In genomic region chr6:144095134-144096002, GRCh38 we compare ENCODE assay signal across 8 cellular contexts. TPM values are rescaled to one million over a fixed set of nuclear protein-coding genes. Genes with fewer than 3 reads are reported as not detected.
DNase-seq lines count a peak whose midpoint lies in the region; ATAC-seq and TF ChIP-seq lines count a peak whose summit lies in the region.

Gene SF3B5 (minus strand): TSS chr6:144095573. CDS start chr6:144095497, 76 bp downstream.

- H2AFZ ChIP-seq in SK-N-SH (ENCODE audit: low read depth) = peak within 1 kb of the TSS; percentile 99

- TF ChIP-seq POLR2A in gastroesophageal sphincter (IDR thresholded peaks at IDR 0.05) = peak; percentile 70 to 78

- peak; percentile 91 for ATAC-seq in HG02571 (IDR thresholded peaks at IDR 0.05; ENCODE audit: unreplicated experiment)
- peak; percentile 100 for ATAC-seq in gastroesophageal sphincter

- H3K27me3 ChIP-seq in SK-N-SH (ENCODE audit: insufficient read depth) (no peaks in the 10 kb centered on the region), gastroesophageal sphincter (no peaks in the 10 kb centered on the region), neutrophil (no peaks in the 10 kb centered on the region)

- no peak for TF ChIP-seq RAD21 in SK-N-SH (IDR thresholded peaks at IDR 0.05; ENCODE audit: low read length)

- peaks cover 28% of the 10 kb centered on the region for H3K79me2 ChIP-seq in SK-N-SH (ENCODE audit: insufficient read depth)

- peak within 1 kb of the TSS; percentile 91 for H3K4me2 ChIP-seq in SK-N-SH

- TF ChIP-seq EP300 in SK-N-SH (IDR thresholded peaks at IDR 0.05; ENCODE audit: borderline replicate concordance in 1 of 2, low read depth in 1 of 2, low read length in 1 of 2) (no peak), gastroesophageal sphincter (IDR thresholded peaks at IDR 0.05) (no peak)

- H3K36me3 ChIP-seq in SK-N-SH (replicated peaks in 1 of 2; ENCODE audit: control insufficient read depth in 1 of 2, insufficient read depth in 2 of 2, low read length in 1 of 2) (peaks cover 3 to 8% of the 10 kb centered on the region in 2 experiments), gastroesophageal sphincter (no peaks in the 10 kb centered on the region), neutrophil (no peaks in the 10 kb centered on the region)

- H3K4me1 ChIP-seq in SK-N-SH (ENCODE audit: control insufficient read depth in 1 of 2, insufficient read depth in 2 of 2, low read depth in 1 of 2, low read length in 1 of 2) (peaks cover 0 to 16% of the 10 kb centered on the region in 2 experiments; a peak in 2 of 4 replicates), gastroesophageal sphincter (peaks cover 4 to 29% (median 12%) of the 10 kb centered on the region in 3 donors), neutrophil (ENCODE audit: control insufficient read depth in 1 of 2, insufficient read depth in 1 of 2, low read depth in 1 of 2, low read length in 1 of 2) (peaks cover 20 to 21% of the 10 kb centered on the region in 2 experiments)

- WGBS in SK-N-SH (ENCODE audit: low lambda C conversion rate) = 0% methylated on average over 14 of the region's 60 CpGs
- WGBS in gastroesophageal sphincter (ENCODE audit: low coverage in 1 of 2), 2 donors = 0% methylated on average over 16 to 19 of the region's 60 CpGs

- peak; percentile 100 for DNase-seq in GM04504 (ENCODE audit: low read depth)
- peak; percentile 99 for DNase-seq in NCI-H1048 (lab: John Stamatoyannopoulos, UW)
- peak; percentile 90 for DNase-seq in SK-N-SH
- peak; percentile 97 for DNase-seq in activated naive CD4-positive, alpha-beta T cell treated with anti-CD3 and anti-CD28 coated beads, Interleukin-2, amount 50 U/mL, for 16 hours
- peak; percentile 67 to 99 (median 97) for DNase-seq in substantia nigra (lab: John Stamatoyannopoulos, UW)

- H3K4me3 ChIP-seq in SK-N-SH (ENCODE audit: low read depth in 2 of 2, low read length in 1 of 2) = peak within 1 kb of the TSS; percentile 91 to 100
- H3K4me3 ChIP-seq in gastroesophageal sphincter = peak within 1 kb of the TSS; percentile 71 to 72
- peak within 1 kb of the TSS; percentile 85 to 90 for H3K4me3 ChIP-seq in neutrophil (ENCODE audit: low read depth in 1 of 2, low read length in 1 of 2)

- no peaks in the 10 kb centered on the region for H4K20me1 ChIP-seq in SK-N-SH (ENCODE audit: insufficient read depth)

- H3K27ac ChIP-seq in SK-N-SH (ENCODE audit: low read depth in 2 of 2, low read length in 1 of 2) (peak within 1 kb of the TSS; percentile 78 to 80; a peak in 3 of 4 replicates), gastroesophageal sphincter (peak within 1 kb of the TSS; percentile 53 to 92 (median 89)), neutrophil (peak within 1 kb of the TSS; percentile 91), substantia nigra (ENCODE audit: low read depth, low read length, poor library complexity, severe bottlenecking) (peak within 1 kb of the TSS; percentile 81)

- no peaks in the 10 kb centered on the region for H3F3A ChIP-seq in SK-N-SH (replicated peaks; ENCODE audit: insufficient read depth)

- no peaks in the 10 kb centered on the region for H3K9me2 ChIP-seq in SK-N-SH

- peak within 1 kb of the TSS; percentile 85 for H3K9ac ChIP-seq in SK-N-SH

- POLR2A ChIA-PET in SK-N-SH (lab: Yijun Ruan, JAX) = interaction anchor here (0.7 kb wide), 1 partner anchor 121 kb away, joined by 3 read pairs; no protein-coding TSS in a partner anchor

- CTCF ChIA-PET in SK-N-SH (lab: Yijun Ruan, JAX) = interaction anchor here (0.9 to 1.0 kb wide), 2 partner anchors 10 to 520 kb away, joined by 3 read pairs; no protein-coding TSS in a partner anchor

- no peak for TF ChIP-seq CTCF in SK-N-SH (IDR thresholded peaks at IDR 0.05)
- TF ChIP-seq CTCF in gastroesophageal sphincter (IDR thresholded peaks at IDR 0.05) = peak in 1 of 4 experiments; percentile 6
- TF ChIP-seq CTCF in neutrophil (IDR thresholded peaks at IDR 0.05) = peak; percentile 46

- H3K9me3 ChIP-seq in SK-N-SH = no peaks in the 10 kb centered on the region
- H3K9me3 ChIP-seq in gastroesophageal sphincter = no peaks in the 10 kb centered on the region
- no peaks in the 10 kb centered on the region for H3K9me3 ChIP-seq in neutrophil

TF ChIP-seq in SK-N-SH, 30 proteins besides CTCF, POLR2A, EP300 and RAD21 (continues in another document):
- TF ChIP-seq ZBTB33 (IDR thresholded peaks at IDR 0.05; ENCODE audit: borderline replicate concordance, low read depth) = no peak
- TF ChIP-seq USF1 (IDR thresholded peaks at IDR 0.05; ENCODE audit: borderline replicate concordance, low read depth) = no peak
- peak; percentile 91 for TF ChIP-seq POLR2AphosphoS5 (IDR thresholded peaks at IDR 0.05; ENCODE audit: low read depth, low read length)
- TF ChIP-seq YY1 (IDR thresholded peaks at IDR 0.05; ENCODE audit: low read depth) = no peak; the same call in 1 of the 2 replicates
- peak; percentile 60; the same call in 1 of the 2 replicates for TF ChIP-seq MAX (IDR thresholded peaks at IDR 0.05; ENCODE audit: low read depth)
- no peak for TF ChIP-seq RXRA (IDR thresholded peaks at IDR 0.05; ENCODE audit: borderline replicate concordance, low read depth)
- peak; percentile 90 for TF ChIP-seq CHD2 (IDR thresholded peaks at IDR 0.05; ENCODE audit: low read length, partially characterized antibody)
- TF ChIP-seq TAF1 (IDR thresholded peaks at IDR 0.05; ENCODE audit: borderline replicate concordance, low read depth, low read length) = peak; percentile 94
- TF ChIP-seq PBX3 (IDR thresholded peaks at IDR 0.05) = no peak
- TF ChIP-seq MXI1 (IDR thresholded peaks at IDR 0.05; ENCODE audit: low read depth, low read length) = peak; percentile 89
- no peak for TF ChIP-seq EZH2phosphoT487 (IDR thresholded peaks at IDR 0.05; ENCODE audit: borderline replicate concordance, low read depth)
- no peak for TF ChIP-seq FOXM1 (IDR thresholded peaks at IDR 0.05; ENCODE audit: low read depth)
- no peak for TF ChIP-seq FOXJ3 (CRISPR knock-in tag; IDR thresholded peaks at IDR 0.05)
- TF ChIP-seq RFX5 (IDR thresholded peaks at IDR 0.05; ENCODE audit: low read length) = peak; percentile 82
- TF ChIP-seq SMC3 (IDR thresholded peaks at IDR 0.05; ENCODE audit: low read depth, low read length) = no peak

RNA-seq across cellular contexts. Expression of gene SF3B5, which starts in this region (rescaled TPM):
- polyA plus RNA-seq in SK-N-SH (2012; rRNA removed) = 281 and 316 TPM in 2 replicates
- 203 and 268 TPM in 2 replicates for polyA plus RNA-seq in SK-N-SH (2012; cell fraction: cytosol; rRNA removed)
- 115 and 168 TPM in 2 replicates for polyA plus RNA-seq in SK-N-SH (2012; cell fraction: nucleus; rRNA removed)
- 100 to 1,000 TPM; 102 to 123 (median 116) TPM for total RNA-seq in gastroesophageal sphincter

Comparison
In these comparisons a context has a peak if more than half of its experiments do, and no peak if none do; other contexts are left out.
1. Peak in every context shown above with its lines: DNase-seq, ATAC-seq, H3K4me3 ChIP-seq and H3K27ac ChIP-seq.